Comparison of ENCODE assay signal across 17 cellular contexts in the genomic region with DNA sequence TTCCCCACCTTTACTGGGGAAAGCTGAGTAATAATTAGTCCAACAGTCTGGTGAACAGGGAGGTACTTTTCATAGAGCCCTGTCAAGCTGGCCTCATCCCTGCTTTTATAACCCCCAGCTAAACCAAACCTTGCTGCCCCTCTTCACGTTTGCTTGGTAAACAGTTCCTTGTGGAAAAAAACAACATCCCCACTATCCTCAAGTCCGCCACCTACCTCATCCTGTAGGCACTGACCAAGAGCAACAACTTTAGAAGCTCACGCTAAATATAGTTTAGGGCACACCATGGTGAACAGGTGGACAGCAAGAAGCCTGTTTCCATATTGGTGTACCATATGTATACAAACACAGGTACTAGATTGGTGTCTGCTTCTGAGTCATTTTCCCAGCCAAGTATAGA. TPM values are rescaled to one million over a fixed set of nuclear protein-coding genes. Genes with fewer than 3 reads are reported as not detected.
DNase-seq lines count a peak whose midpoint lies in the region; ATAC-seq and TF ChIP-seq lines count a peak whose summit lies in the region.
"Had no signal": no experiment of that assay in that cellular context is flagged by ENCODE, and none has a peak within 500 bp of the region (broad histone marks: within the 10 kb centered on the region; RNA-seq: fewer than 3 reads in every experiment).

No MANE protein-coding gene starts in this region.

- peaks cover 52% of the 10 kb centered on the region for H3K36me3 ChIP-seq in brain microvascular endothelial cell (replicated peaks)
- peaks cover 5 to 24% (median 16%) of the 10 kb centered on the region in 4 donors for H3K36me3 ChIP-seq in liver (ENCODE audit: control insufficient read depth in 4 of 4, insufficient read depth in 3 of 4, low read depth in 1 of 4, low read length in 3 of 4)
- H3K36me3 ChIP-seq in thoracic aorta, result peaks cover 44% of the 10 kb centered on the region

- H3K4me1 ChIP-seq in liver (ENCODE audit: control insufficient read depth in 4 of 4, insufficient read depth in 4 of 4, low read length in 3 of 4), result peaks cover 7 to 58% (median 47%) of the 10 kb centered on the region in 4 donors
- peaks cover 19 to 35% of the 10 kb centered on the region in 2 donors for H3K4me1 ChIP-seq in thoracic aorta (ENCODE audit: control insufficient read depth in 1 of 2, low read depth in 2 of 2)

- ATAC-seq in Right ventricle myocardium superior (ENCODE audit: poor library complexity) (peak; percentile 8), left cardiac atrium (no peak), thoracic aorta (ENCODE audit: insufficient number of reproducible peaks, low FRiP score, low read depth) (no peak), HG03025 (IDR thresholded peaks at IDR 0.05; ENCODE audit: low FRiP score, unreplicated experiment) (no peak)
- ATAC-seq: activated CD8-positive, alpha-beta memory T cell treated with anti-CD3 and anti-CD28 coated beads, Interleukin-2, amount 10 ng/mL, durations not matched to agents 7 days and 5 days; stimulated activated naive CD8-positive, alpha-beta T cell treated with anti-CD3 and anti-CD28 coated beads, Interleukin-15, amount 100 ng/mL, for 72 hours had no signal

- intact Hi-C loops in Right ventricle myocardium superior (cut with DNase I), result no loop called here
- intact Hi-C loops in left cardiac atrium (cut with DNase I), result no loop called here

- TF ChIP-seq CTCF in brain microvascular endothelial cell (IDR thresholded peaks at IDR 0.05; ENCODE audit: low read depth, low read length, missing control alignments) (peak; percentile 7), liver (IDR thresholded peaks at IDR 0.05; ENCODE audit: low read depth, low read length, missing input control) (no peak), thoracic aorta (IDR thresholded peaks at IDR 0.05) (no peak)

- no peak for DNase-seq in Right ventricle myocardium superior
- DNase-seq in left cardiac atrium, result no peak
- DNase-seq in brain microvascular endothelial cell, result no peak
- DNase-seq in thoracic aorta (ENCODE audit: low spot score), result no peak
- no peak for DNase-seq in H4 (ENCODE audit: low spot score)
- DNase-seq in NCI-H524 (lab: John Stamatoyannopoulos, UW), result no peak
- DNase-seq: activated CD4-positive, CD25-positive, alpha-beta regulatory T cell; activated CD8-positive, alpha-beta memory T cell treated with anti-CD3 and anti-CD28 coated beads, Interleukin-2, amount 10 ng/mL, durations not matched to agents 7 days and 5 days; activated naive CD4-positive, alpha-beta T cell treated with anti-CD3 and anti-CD28 coated beads for 36 hours; effector CD4-positive, alpha-beta T cell; Karpas-422; NCI-H146; NCI-H446; stimulated activated naive CD8-positive, alpha-beta T cell treated with anti-CD3 and anti-CD28 coated beads, Interleukin-15, amount 100 ng/mL, for 72 hours had no signal

- H3K9me3 ChIP-seq in liver (ENCODE audit: control insufficient read depth in 4 of 4, low read length in 3 of 4) (no peaks in the 10 kb centered on the region), thoracic aorta (no peaks in the 10 kb centered on the region)
- H3K9me3 ChIP-seq: vagina had no signal

- H3K4me3 ChIP-seq in brain microvascular endothelial cell (ENCODE audit: low read depth, low read length) (no peak overlapping the region), liver (ENCODE audit: low read depth in 1 of 3, low read length in 3 of 3) (no peak overlapping the region), thoracic aorta (no peak overlapping the region)
- H3K4me3 ChIP-seq: vagina had no signal

- H3K9ac ChIP-seq in liver (ENCODE audit: low read depth in 1 of 2, low read length in 2 of 2), result no peak overlapping the region

- no peak overlapping the region for H3K27ac ChIP-seq in brain microvascular endothelial cell
- H3K27ac ChIP-seq in liver (ENCODE audit: low read depth in 1 of 2, low read length in 2 of 2), result peak overlapping the region; percentile 43 to 85
- H3K27ac ChIP-seq in thoracic aorta, result peak overlapping the region; percentile 16 to 78
- H3K27ac ChIP-seq: vagina had no signal

- H3K27me3 ChIP-seq in brain microvascular endothelial cell (replicated peaks) (no peaks in the 10 kb centered on the region), liver (ENCODE audit: control insufficient read depth in 4 of 4, insufficient read depth in 4 of 4, low read length in 3 of 4) (no peaks in the 10 kb centered on the region), thoracic aorta (replicated peaks; ENCODE audit: insufficient read depth) (no peaks in the 10 kb centered on the region)
- H3K27me3 ChIP-seq: vagina had no signal

- in situ Hi-C loops in brain microvascular endothelial cell (cut with HindIII; ENCODE audit: low pct_ligation_motif_present, low sequenced_read_pairs), result no loop called here

- WGBS in liver, result 79% methylated on average over 3 of the region's 3 CpGs

- TF ChIP-seq RAD21 in liver (IDR thresholded peaks at IDR 0.05), result no peak

TF ChIP-seq in liver, 16 proteins besides CTCF, POLR2A, EP300 and RAD21:
- no peak for TF ChIP-seq RXRA (IDR thresholded peaks at IDR 0.05)

RNA-seq across cellular contexts. Expression of a gene that starts 16.5 kb away (rescaled TPM):
- total RNA-seq in Right ventricle myocardium superior, result 911 TPM
- 100 to 1,000 TPM; 527 to 675 TPM for total RNA-seq in left cardiac atrium
- 10 to 100 TPM; 37.5 to 79.5 TPM for total RNA-seq in liver
- polyA plus RNA-seq in liver, result 10 to 100 TPM; 14.3 to 77.7 TPM
- 100 to 1,000 TPM; 131 to 155 TPM for total RNA-seq in thoracic aorta
- 36.7 and 50.5 TPM in 2 replicates for total RNA-seq in H4 (2014; rRNA removed; shearing (Covaris generic))

RNA-seq across cellular contexts. Expression of a gene that starts 27.0 kb away (rescaled TPM):
- total RNA-seq in Right ventricle myocardium superior (49.2 TPM), left cardiac atrium (10 to 100 TPM; 50.5 to 54.0 TPM), liver (10 to 100 TPM in 1 of 2 donors, 1 to 10 TPM in 1; 2.6 to 13.3 TPM), thoracic aorta (10 to 100 TPM; 46.8 to 70.9 TPM)
- polyA plus RNA-seq in liver, result 10 to 100 TPM; 22.4 to 38.1 TPM
- total RNA-seq in H4 (2014; rRNA removed; shearing (Covaris generic)), result 16.9 and 17.4 TPM in 2 replicates

RNA-seq across cellular contexts. Expression of a gene that starts 36.6 kb away (rescaled TPM):
- total RNA-seq in Right ventricle myocardium superior, result 31.7 TPM
- 10 to 100 TPM; 29.2 to 35.6 TPM for total RNA-seq in left cardiac atrium
- total RNA-seq in liver, result 10 to 100 TPM in 1 of 2 donors, 1 to 10 TPM in 1; 9.9 to 11.6 TPM
- polyA plus RNA-seq in liver, result 1 to 10 TPM; 3.4 to 9.4 TPM
- total RNA-seq in thoracic aorta, result 10 to 100 TPM; 35.7 to 36.1 TPM
- 110 and 116 TPM in 2 replicates for total RNA-seq in H4 (2014; rRNA removed; shearing (Covaris generic))

RNA-seq across cellular contexts. Expression of a gene that starts 42.9 kb away (rescaled TPM):
- total RNA-seq in Right ventricle myocardium superior (11.8 TPM), left cardiac atrium (10 to 100 TPM; 13.3 to 14.7 TPM), liver (10 to 100 TPM in 1 of 2 donors, 1 to 10 TPM in 1; 7.9 to 11.4 TPM), thoracic aorta (10 to 100 TPM; 12.0 to 15.4 TPM)
- polyA plus RNA-seq in liver, result 1 to 10 TPM; 6.4 to 9.1 TPM
- 15.2 and 17.4 TPM in 2 replicates for total RNA-seq in H4 (2014; rRNA removed; shearing (Covaris generic))
